In the genomic region with DNA sequence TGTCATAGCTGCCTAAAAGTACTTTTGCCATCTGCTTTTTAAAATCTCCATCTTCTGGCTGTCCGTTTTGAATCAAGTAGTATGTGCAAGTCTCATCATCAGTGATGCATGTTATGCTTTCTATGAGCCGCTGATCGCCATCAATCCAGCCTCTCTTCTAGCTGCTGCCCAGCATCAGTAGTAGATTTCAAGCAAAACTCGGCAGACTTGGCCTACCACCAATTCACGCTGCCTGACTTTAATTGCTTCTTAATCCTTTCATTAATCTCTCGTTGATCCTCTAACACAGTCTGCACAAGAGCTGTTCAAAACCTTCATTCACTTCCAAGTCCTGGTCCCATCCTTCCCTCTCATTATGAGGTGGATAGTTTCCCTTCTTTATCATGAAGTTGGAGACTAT, we compare ENCODE assay signal across 23 cellular contexts.
"Had no signal": no experiment of that assay in that cellular context is flagged by ENCODE, and none has a peak within 500 bp of the region (broad histone marks: within the 10 kb centered on the region; RNA-seq: fewer than 3 reads in every experiment).

No MANE protein-coding gene starts in this region.

- DNase-seq: activated CD4-positive, alpha-beta memory T cell treated with anti-CD3 and anti-CD28 coated beads for 36 hours; activated CD4-positive, alpha-beta T cell treated with anti-CD3 and anti-CD28 coated beads for 48 hours; activated CD8-positive, alpha-beta memory T cell treated with anti-CD3 and anti-CD28 coated beads, Interleukin-2, amount 10 ng/mL, durations not matched to agents 7 days and 5 days; activated effector memory CD4-positive, alpha-beta T cell treated with anti-CD3 and anti-CD28 coated beads, Interleukin-2, amount 50 U/mL, for 16 hours; activated naive CD4-positive, alpha-beta T cell treated with anti-CD3 and anti-CD28 coated beads, Interleukin-2, amount 50 U/mL, for 16 hours; activated naive CD8-positive, alpha-beta T cell treated with anti-CD3 and anti-CD28 coated beads, Interleukin-2, amount 50 U/mL, for 24 hours; activated T-cell treated with anti-CD3 and anti-CD28 coated beads for 4 hours; effector CD4-positive, alpha-beta T cell; foreskin keratinocyte; lower lobe of right lung; naive thymus-derived CD4-positive, alpha-beta T cell; retina; stimulated activated CD4-positive, alpha-beta T cell treated with anti-CD3 and anti-CD28 coated beads, Interleukin-2, amount 100 ng/mL, for 48 hours; stimulated activated CD8-positive, alpha-beta memory T cell treated with anti-CD3 and anti-CD28 coated beads, Interleukin-4, amount 100 ng/mL, for 48 hours; stimulated activated naive CD4-positive, alpha-beta T cell; testis; trophoblast cell; uterus had no signal

- ATAC-seq: activated CD8-positive, alpha-beta memory T cell treated with anti-CD3 and anti-CD28 coated beads, Interleukin-2, amount 10 ng/mL, durations not matched to agents 7 days and 5 days; activated naive CD8-positive, alpha-beta T cell treated with anti-CD3 and anti-CD28 coated beads, Interleukin-2, amount 50 U/mL, for 24 hours; foreskin keratinocyte; left lobe of liver; lower lobe of right lung; naive thymus-derived CD4-positive, alpha-beta T cell had no signal

- H3K9me3 Mint-ChIP-seq: activated CD4-positive, alpha-beta memory T cell treated with anti-CD3 and anti-CD28 coated beads for 36 hours; activated naive CD8-positive, alpha-beta T cell treated with anti-CD3 and anti-CD28 coated beads, Interleukin-2, amount 50 U/mL, for 24 hours; dendritic cell treated with granulocyte-macrophage colony-stimulating factor and Interleukin-4, amounts not matched to agents 40 ng/mL and 50 ng/mL, for 4 days; neural progenitor cell had no signal

- H3K27me3 Mint-ChIP-seq: activated CD4-positive, alpha-beta memory T cell treated with anti-CD3 and anti-CD28 coated beads for 36 hours; dendritic cell treated with granulocyte-macrophage colony-stimulating factor and Interleukin-4, amounts not matched to agents 40 ng/mL and 50 ng/mL, for 4 days; progenitor cell of endocrine pancreas had no signal

- H3K27ac Mint-ChIP-seq: activated CD4-positive, alpha-beta memory T cell treated with anti-CD3 and anti-CD28 coated beads for 36 hours; activated CD8-positive, alpha-beta memory T cell treated with anti-CD3 and anti-CD28 coated beads, Interleukin-2, amount 10 ng/mL, durations not matched to agents 7 days and 5 days; activated naive CD8-positive, alpha-beta T cell treated with anti-CD3 and anti-CD28 coated beads, Interleukin-2, amount 50 U/mL, for 24 hours; brain; dendritic cell treated with granulocyte-macrophage colony-stimulating factor and Interleukin-4, amounts not matched to agents 40 ng/mL and 50 ng/mL, for 4 days; naive thymus-derived CD4-positive, alpha-beta T cell; neural progenitor cell; progenitor cell of endocrine pancreas had no signal

- H3K36me3 Mint-ChIP-seq: activated CD4-positive, alpha-beta memory T cell treated with anti-CD3 and anti-CD28 coated beads for 36 hours; activated CD8-positive, alpha-beta memory T cell treated with anti-CD3 and anti-CD28 coated beads, Interleukin-2, amount 10 ng/mL, durations not matched to agents 7 days and 5 days; brain; naive thymus-derived CD4-positive, alpha-beta T cell; neural progenitor cell had no signal

- H3K4me3 Mint-ChIP-seq: activated CD4-positive, alpha-beta memory T cell treated with anti-CD3 and anti-CD28 coated beads for 36 hours; activated CD8-positive, alpha-beta memory T cell treated with anti-CD3 and anti-CD28 coated beads, Interleukin-2, amount 10 ng/mL, durations not matched to agents 7 days and 5 days; activated naive CD8-positive, alpha-beta T cell treated with anti-CD3 and anti-CD28 coated beads, Interleukin-2, amount 50 U/mL, for 24 hours; brain; dendritic cell treated with granulocyte-macrophage colony-stimulating factor and Interleukin-4, amounts not matched to agents 40 ng/mL and 50 ng/mL, for 4 days; naive thymus-derived CD4-positive, alpha-beta T cell; neural progenitor cell had no signal

- H3K4me1 Mint-ChIP-seq: activated CD8-positive, alpha-beta memory T cell treated with anti-CD3 and anti-CD28 coated beads, Interleukin-2, amount 10 ng/mL, durations not matched to agents 7 days and 5 days; activated naive CD8-positive, alpha-beta T cell treated with anti-CD3 and anti-CD28 coated beads, Interleukin-2, amount 50 U/mL, for 24 hours; naive thymus-derived CD4-positive, alpha-beta T cell; neural progenitor cell had no signal
